ENCODE assay signal across 8 cellular contexts in the genomic region with DNA sequence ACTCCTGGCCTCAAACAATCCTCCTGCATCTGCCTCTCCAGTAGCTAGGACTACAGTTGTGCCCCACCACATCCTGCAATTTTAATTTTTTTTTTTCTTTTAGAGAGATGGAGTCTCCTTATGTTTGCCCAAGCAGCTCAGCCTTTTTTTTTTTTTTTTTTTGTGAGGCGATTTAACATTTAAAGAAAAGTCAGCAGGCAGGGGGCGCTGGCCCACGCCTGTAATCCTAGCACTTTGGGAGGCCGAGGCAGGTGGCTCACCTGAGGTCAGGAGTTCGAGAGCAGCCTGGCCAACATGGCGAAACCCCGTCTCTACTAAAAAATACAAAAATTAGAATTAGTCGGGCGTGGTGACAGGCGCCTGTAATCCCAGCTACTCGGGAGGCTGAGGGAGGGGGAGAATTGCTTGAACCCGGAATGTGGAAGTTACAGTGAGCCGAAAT. TPM values are rescaled to one million over a fixed set of nuclear protein-coding genes. Genes with fewer than 3 reads are reported as not detected.
DNase-seq lines count a peak whose midpoint lies in the region; ATAC-seq, FAIRE-seq and TF ChIP-seq lines count a peak whose summit lies in the region.
"Not testable (repeated sequence)": the region's sequence is repeated elsewhere in the genome, so short reads cannot be mapped to it uniquely, and the experiment has no call there.

No MANE protein-coding gene starts in this region.

- not testable (repeated sequence) for FAIRE-seq in endothelial cell of umbilical vein (lab: Jason Lieb, UNC)

- dilution Hi-C loops in endothelial cell of umbilical vein (cut with MboI; ENCODE audit: extremely low pct_ligation_motif_present, low sequenced_read_pairs) = not testable (repeated sequence)

- H3K4me1 Mint-ChIP-seq in activated naive CD4-positive, alpha-beta T cell treated with anti-CD3 and anti-CD28 coated beads for 36 hours (ENCODE audit: low read depth) = peaks cover 16% of the 10 kb centered on the region

- peaks cover 10% of the 10 kb centered on the region for H3K4me1 ChIP-seq in endothelial cell of umbilical vein (ENCODE audit: control insufficient read depth, extremely low read depth, insufficient read depth, low read length)
- peaks cover 17% of the 10 kb centered on the region for H3K4me1 ChIP-seq in mucosa of descending colon (ENCODE audit: low read depth)

- H3K79me2 ChIP-seq in endothelial cell of umbilical vein (ENCODE audit: control insufficient read depth, insufficient read depth, low read length) = not testable (repeated sequence)

- CTCF ChIA-PET in activated naive CD4-positive, alpha-beta T cell treated with anti-CD3 and anti-CD28 coated beads for 36 hours (lab: Charles Lee) = interaction anchor here (0.6 to 3.6 kb wide), 19 partner anchors 9 to 199 kb away, joined by 3 to 79 read pairs (median 6); a partner anchor contains a TSS
- CTCF ChIA-PET in endothelial cell of umbilical vein (lab: Charles Lee) = interaction anchor here (0.6 to 3.8 kb wide), 41 partner anchors 9 to 1003 kb away, joined by 3 to 119 read pairs (median 5); a partner anchor contains a TSS

- H3K9ac ChIP-seq in endothelial cell of umbilical vein (replicated peaks; ENCODE audit: extremely low read depth, insufficient read depth, low read length) = not testable (repeated sequence)

- H3K4me3 ChIP-seq in H7 (ENCODE audit: insufficient read depth, low read depth, low read length); WI38 (ENCODE audit: low read depth, low read length); endothelial cell of umbilical vein (replicated peaks in 1 of 3; ENCODE audit: insufficient read depth in 1 of 3, low read depth in 1 of 3, low read length in 3 of 3); mucosa of descending colon: not testable (repeated sequence)

- not testable (repeated sequence) for H3K36me3 ChIP-seq in H7 (replicated peaks; ENCODE audit: control insufficient read depth, insufficient read depth, low read length); endothelial cell of umbilical vein (ENCODE audit: control insufficient read depth in 2 of 2, extremely low read depth in 1 of 2, insufficient read depth in 2 of 2, low read length in 2 of 2); mucosa of descending colon (ENCODE audit: low read depth)

- H3K4me3 Mint-ChIP-seq in activated naive CD4-positive, alpha-beta T cell treated with anti-CD3 and anti-CD28 coated beads for 36 hours = peak overlapping the region; percentile 36

- H4K20me1 ChIP-seq in endothelial cell of umbilical vein (replicated peaks; ENCODE audit: control insufficient read depth, extremely low read depth, insufficient read depth, low read length) = not testable (repeated sequence)

- H3K9me3 Mint-ChIP-seq in activated naive CD4-positive, alpha-beta T cell treated with anti-CD3 and anti-CD28 coated beads for 36 hours = not testable (repeated sequence)

- H3K36me3 Mint-ChIP-seq in activated naive CD4-positive, alpha-beta T cell treated with anti-CD3 and anti-CD28 coated beads for 36 hours (ENCODE audit: low read depth) = not testable (repeated sequence)

- DNase-seq in H7 = peak; percentile 37
- DNase-seq in NCI-H82 (lab: John Stamatoyannopoulos, UW) = peak; percentile 44
- peak; percentile 78 for DNase-seq in activated naive CD4-positive, alpha-beta T cell treated with anti-CD3 and anti-CD28 coated beads for 36 hours
- peak; percentile 18 for DNase-seq in endothelial cell of umbilical vein (ENCODE audit: low read depth, low spot score)
- peak in 2 of 3 donors; percentile 59 to 68 for DNase-seq in mucosa of descending colon
- peak; percentile 32 for DNase-seq in stimulated activated CD8-positive, alpha-beta memory T cell treated with anti-CD3 and anti-CD28 coated beads, Interleukin-4, amount 100 ng/mL, for 24 hours (ENCODE audit: low read depth)

- intact Hi-C loops in activated naive CD4-positive, alpha-beta T cell treated with anti-CD3 and anti-CD28 coated beads for 36 hours (cut with micrococcal nuclease) = loop anchor here (1.0 to 5.0 kb wide), 8 partner anchors 11 to 513 kb away; a partner anchor contains a TSS
- intact Hi-C loops in endothelial cell of umbilical vein (cut with micrococcal nuclease) = loop anchor here (1.0 kb wide), 3 partner anchors 25 to 188 kb away; no protein-coding TSS in a partner anchor
- intact Hi-C loops in mucosa of descending colon (cut with DNase I, micrococcal nuclease) = loop anchor here (10.0 kb wide), 1 partner anchor 131 kb away; no protein-coding TSS in a partner anchor

- not testable (repeated sequence) for TF ChIP-seq POLR2A in endothelial cell of umbilical vein (IDR thresholded peaks at IDR 0.05; ENCODE audit: low read depth, low read length)

- H3K27ac ChIP-seq in C4-2B; endothelial cell of umbilical vein (ENCODE audit: insufficient read depth, low read depth, low read length): not testable (repeated sequence)

- not testable (repeated sequence) for H3K27ac Mint-ChIP-seq in activated naive CD4-positive, alpha-beta T cell treated with anti-CD3 and anti-CD28 coated beads for 36 hours

- H3K27me3 ChIP-seq in H7 (ENCODE audit: control insufficient read depth, insufficient read depth, low read length); endothelial cell of umbilical vein (ENCODE audit: control insufficient read depth in 2 of 2, insufficient read depth in 2 of 2, low read length in 2 of 2): not testable (repeated sequence)

- not testable (repeated sequence) for H3K4me2 ChIP-seq in endothelial cell of umbilical vein (ENCODE audit: insufficient read depth, low read length)

- POLR2A ChIA-PET in endothelial cell of umbilical vein (lab: Charles Lee) = interaction anchor here (0.6 to 0.7 kb wide), 2 partner anchors 64 to 135 kb away, joined by 3 to 5 read pairs; no protein-coding TSS in a partner anchor

- not testable (repeated sequence) for H3K27me3 Mint-ChIP-seq in activated naive CD4-positive, alpha-beta T cell treated with anti-CD3 and anti-CD28 coated beads for 36 hours (ENCODE audit: low read depth)

- not testable (repeated sequence) for H2AFZ ChIP-seq in endothelial cell of umbilical vein (ENCODE audit: low read depth, low read length)

- BruUV-seq in endothelial cell of umbilical vein (replicated peaks; lab: Mats Ljungman, UMichigan) = not testable (repeated sequence)

- H3K9me3 ChIP-seq in endothelial cell of umbilical vein (replicated peaks; ENCODE audit: control insufficient read depth, insufficient read depth, low read length); mucosa of descending colon: not testable (repeated sequence)

- H3K9me1 ChIP-seq in endothelial cell of umbilical vein (replicated peaks; ENCODE audit: control insufficient read depth, extremely low read depth, insufficient read depth, low read length) = not testable (repeated sequence)

- TF ChIP-seq CTCF in C4-2B (conservative IDR thresholded peaks at IDR 0.05) (peak; percentile 56), WI38 (IDR thresholded peaks at IDR 0.05; ENCODE audit: low read depth, low read length) (peak; percentile 21; the same call in 1 of the 2 replicates), endothelial cell of umbilical vein (IDR thresholded peaks at IDR 0.05; ENCODE audit: extremely low read depth in 1 of 2, insufficient read depth in 1 of 2, low read depth in 1 of 2, low read length in 2 of 2) (peak; percentile 36 to 38), mucosa of descending colon (IDR thresholded peaks at IDR 0.05) (peak; percentile 11)

- ATAC-seq in mucosa of descending colon = not testable (repeated sequence)

RNA-seq across cellular contexts. Expression of a gene that starts 1.3 kb away (rescaled TPM):
- 17.6 and 19.3 TPM in 2 replicates for total RNA-seq in H7 (2014; rRNA removed; shearing (Covaris generic))
- total RNA-seq in activated naive CD4-positive, alpha-beta T cell treated with anti-CD3 and anti-CD28 coated beads for 36 hours = 10 to 100 TPM; 15.7 to 16.6 TPM
- total RNA-seq in endothelial cell of umbilical vein (0.85 and 1.5 TPM in 2 replicates), mucosa of descending colon (1 to 10 TPM; 1.9 to 5.6 (median 2.9) TPM)
- 1.0 and 1.2 TPM in 2 replicates for polyA plus RNA-seq in endothelial cell of umbilical vein
- polyA plus RNA-seq in endothelial cell of umbilical vein (2011; cell fraction: cytosol; rRNA removed) = 1.2 and 2.4 TPM in 2 replicates
- polyA plus RNA-seq in endothelial cell of umbilical vein (2011; cell fraction: nucleus; rRNA removed) = 1.0 and 2.4 TPM in 2 replicates
- polyA plus RNA-seq in endothelial cell of umbilical vein (2012) = 4.4 and 6.2 TPM in 2 replicates
- polyA minus RNA-seq in endothelial cell of umbilical vein = 0.49 and 2.9 TPM in 2 replicates
- not detected for polyA minus RNA-seq in endothelial cell of umbilical vein (2011; cell fraction: cytosol; rRNA and poly(A)+ RNA removed)
- polyA minus RNA-seq in endothelial cell of umbilical vein (2011; cell fraction: nucleus; rRNA and poly(A)+ RNA removed) = 0.72 and 1.1 TPM in 2 replicates

Comparison
In these comparisons a context has a peak if more than half of its experiments do, and no peak if none do; other contexts are left out.
1. DNase-seq: peak in every context shown above with its lines; median percentile 78 in activated naive CD4-positive, alpha-beta T cell treated with anti-CD3 and anti-CD28 coated beads for 36 hours; 64 in mucosa of descending colon; 44 in NCI-H82; 37 in H7; 32 in stimulated activated CD8-positive, alpha-beta memory T cell treated with anti-CD3 and anti-CD28 coated beads, Interleukin-4, amount 100 ng/mL, for 24 hours; 18 in endothelial cell of umbilical vein.